Comparison of ENCODE assay signal across 1 cellular context in the genomic region with DNA sequence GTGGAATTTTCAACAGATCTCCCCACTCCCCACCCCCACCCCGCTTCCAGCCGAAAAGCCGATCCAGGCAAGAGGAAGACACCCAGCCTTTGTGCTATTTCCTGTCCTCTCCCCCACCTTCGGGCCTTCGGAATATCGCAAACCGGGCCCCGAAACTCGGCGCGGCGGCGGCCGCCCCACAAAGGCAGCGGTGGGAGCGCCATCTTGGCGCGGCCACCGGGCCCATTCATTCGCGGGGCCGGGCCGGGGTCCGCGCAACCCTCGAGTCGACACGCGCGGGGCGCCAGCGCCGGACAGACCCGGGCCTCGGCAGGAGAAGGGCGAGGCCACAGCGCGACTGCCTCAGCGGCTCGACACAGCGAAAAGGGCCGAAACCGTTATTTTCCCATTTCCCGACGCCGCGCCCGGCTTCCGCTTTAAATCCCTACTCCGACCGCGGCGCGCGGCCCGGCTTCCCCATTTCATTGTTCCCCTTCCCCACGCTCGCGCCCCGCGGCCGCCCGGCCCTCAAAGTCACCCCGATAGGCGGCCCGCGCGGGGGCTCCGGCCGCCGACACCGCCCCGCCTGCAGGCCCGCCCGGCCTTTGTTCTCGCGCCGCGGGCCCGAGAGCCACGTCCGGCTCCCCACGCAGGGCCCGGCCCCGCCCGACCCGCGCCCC.
TF ChIP-seq lines count a peak whose summit lies in the region.

No MANE protein-coding gene starts in this region.

TF ChIP-seq in K562, 482 proteins besides CTCF, POLR2A, EP300 and RAD21 (continued from another document and continues in another):
- TF ChIP-seq PRPF4 (IDR thresholded peaks at IDR 0.05; ENCODE audit: insufficient read depth, low read depth, low read length, poor library complexity, severe bottlenecking) = no peak
- TF ChIP-seq HNRNPH1 (optimal IDR thresholded peaks at IDR 0.05; ENCODE audit: low read depth, low read length) = no peak
- no peak for TF ChIP-seq EZH2 (IDR thresholded peaks at IDR 0.05; ENCODE audit: borderline replicate concordance, low read depth, low read length)
- TF ChIP-seq TFAM (CRISPR knock-in tag; conservative IDR thresholded peaks at IDR 0.05) = no peak
- TF ChIP-seq SIN3A (IDR thresholded peaks at IDR 0.05; ENCODE audit: borderline replicate concordance in 2 of 2, control insufficient read depth in 1 of 2, low read depth in 2 of 2, low read length in 2 of 2) = peak in 1 of 2 experiments; percentile 51; a peak in 2 of 4 replicates
- no peak for TF ChIP-seq THRAP3 (IDR thresholded peaks at IDR 0.05; ENCODE audit: borderline replicate concordance)
- TF ChIP-seq CBFB (CRISPR knock-in tag; IDR thresholded peaks at IDR 0.05) = no peak
- peak; percentile 41; the same call in 1 of the 2 replicates for TF ChIP-seq KAT7 (CRISPR knock-in tag; IDR thresholded peaks at IDR 0.05; ENCODE audit: borderline replicate concordance)
- TF ChIP-seq ZSCAN29 (IDR thresholded peaks at IDR 0.05) = no peak
- no peak for TF ChIP-seq ZC3H4 (CRISPR knock-in tag; IDR thresholded peaks at IDR 0.05; ENCODE audit: borderline replicate concordance)
- no peak for TF ChIP-seq ZNF79 (CRISPR knock-in tag; IDR thresholded peaks at IDR 0.05; ENCODE audit: low read depth)
- no peak for TF ChIP-seq ZNF707 (CRISPR knock-in tag; conservative IDR thresholded peaks at IDR 0.05)
- no peak for TF ChIP-seq ZNF143 (CRISPR knock-in tag; IDR thresholded peaks at IDR 0.05)
- TF ChIP-seq, protein P1, sequence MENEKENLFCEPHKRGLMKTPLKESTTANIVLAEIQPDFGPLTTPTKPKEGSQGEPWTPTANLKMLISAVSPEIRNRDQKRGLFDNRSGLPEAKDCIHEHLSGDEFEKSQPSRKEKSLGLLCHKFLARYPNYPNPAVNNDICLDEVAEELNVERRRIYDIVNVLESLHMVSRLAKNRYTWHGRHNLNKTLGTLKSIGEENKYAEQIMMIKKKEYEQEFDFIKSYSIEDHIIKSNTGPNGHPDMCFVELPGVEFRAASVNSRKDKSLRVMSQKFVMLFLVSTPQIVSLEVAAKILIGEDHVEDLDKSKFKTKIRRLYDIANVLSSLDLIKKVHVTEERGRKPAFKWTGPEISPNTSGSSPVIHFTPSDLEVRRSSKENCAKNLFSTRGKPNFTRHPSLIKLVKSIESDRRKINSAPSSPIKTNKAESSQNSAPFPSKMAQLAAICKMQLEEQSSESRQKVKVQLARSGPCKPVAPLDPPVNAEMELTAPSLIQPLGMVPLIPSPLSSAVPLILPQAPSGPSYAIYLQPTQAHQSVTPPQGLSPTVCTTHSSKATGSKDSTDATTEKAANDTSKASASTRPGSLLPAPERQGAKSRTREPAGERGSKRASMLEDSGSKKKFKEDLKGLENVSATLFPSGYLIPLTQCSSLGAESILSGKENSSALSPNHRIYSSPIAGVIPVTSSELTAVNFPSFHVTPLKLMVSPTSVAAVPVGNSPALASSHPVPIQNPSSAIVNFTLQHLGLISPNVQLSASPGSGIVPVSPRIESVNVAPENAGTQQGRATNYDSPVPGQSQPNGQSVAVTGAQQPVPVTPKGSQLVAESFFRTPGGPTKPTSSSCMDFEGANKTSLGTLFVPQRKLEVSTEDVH (IDR thresholded peaks at IDR 0.05; ENCODE audit: low read depth, partially characterized antibody) = no peak
- TF ChIP-seq ZNF384 (IDR thresholded peaks at IDR 0.05; ENCODE audit: low read depth, low read length) = no peak
- TF ChIP-seq CTBP1 (IDR thresholded peaks at IDR 0.05; ENCODE audit: borderline replicate concordance) = peak; percentile 62; the same call in 1 of the 2 replicates
- peak; percentile 84 for TF ChIP-seq PCBP1 (IDR thresholded peaks at IDR 0.05; ENCODE audit: low read depth, low read length, poor library complexity, severe bottlenecking)
- TF ChIP-seq HIVEP1 (CRISPR knock-in tag; IDR thresholded peaks at IDR 0.05) = no peak
- peak; percentile 69; the same call in 1 of the 2 replicates for TF ChIP-seq KDM2B (CRISPR knock-in tag; IDR thresholded peaks at IDR 0.05)
- no peak for TF ChIP-seq SMARCA5 (IDR thresholded peaks at IDR 0.05)
- TF ChIP-seq, protein P2, sequence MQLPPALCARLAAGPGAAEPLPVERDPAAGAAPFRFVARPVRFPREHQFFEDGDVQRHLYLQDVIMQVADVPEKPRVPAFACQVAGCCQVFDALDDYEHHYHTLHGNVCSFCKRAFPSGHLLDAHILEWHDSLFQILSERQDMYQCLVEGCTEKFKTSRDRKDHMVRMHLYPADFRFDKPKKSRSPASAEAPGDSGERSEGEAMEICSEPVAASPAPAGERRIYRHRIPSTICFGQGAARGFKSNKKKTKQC (CRISPR knock-in tag; IDR thresholded peaks at IDR 0.05) = peak; percentile 76; the same call in 1 of the 2 replicates
- TF ChIP-seq, protein P3, sequence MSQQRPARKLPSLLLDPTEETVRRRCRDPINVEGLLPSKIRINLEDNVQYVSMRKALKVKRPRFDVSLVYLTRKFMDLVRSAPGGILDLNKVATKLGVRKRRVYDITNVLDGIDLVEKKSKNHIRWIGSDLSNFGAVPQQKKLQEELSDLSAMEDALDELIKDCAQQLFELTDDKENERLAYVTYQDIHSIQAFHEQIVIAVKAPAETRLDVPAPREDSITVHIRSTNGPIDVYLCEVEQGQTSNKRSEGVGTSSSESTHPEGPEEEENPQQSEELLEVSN (IDR thresholded peaks at IDR 0.05; ENCODE audit: borderline replicate concordance in 1 of 2, extremely low read depth in 1 of 2, insufficient read depth in 1 of 2, insufficient read length in 1 of 2, low read depth in 1 of 2, low read length in 1 of 2, poor library complexity in 1 of 2, severe bottlenecking in 1 of 2) = peak in 1 of 2 experiments; percentile 15
- TF ChIP-seq, protein P4, sequence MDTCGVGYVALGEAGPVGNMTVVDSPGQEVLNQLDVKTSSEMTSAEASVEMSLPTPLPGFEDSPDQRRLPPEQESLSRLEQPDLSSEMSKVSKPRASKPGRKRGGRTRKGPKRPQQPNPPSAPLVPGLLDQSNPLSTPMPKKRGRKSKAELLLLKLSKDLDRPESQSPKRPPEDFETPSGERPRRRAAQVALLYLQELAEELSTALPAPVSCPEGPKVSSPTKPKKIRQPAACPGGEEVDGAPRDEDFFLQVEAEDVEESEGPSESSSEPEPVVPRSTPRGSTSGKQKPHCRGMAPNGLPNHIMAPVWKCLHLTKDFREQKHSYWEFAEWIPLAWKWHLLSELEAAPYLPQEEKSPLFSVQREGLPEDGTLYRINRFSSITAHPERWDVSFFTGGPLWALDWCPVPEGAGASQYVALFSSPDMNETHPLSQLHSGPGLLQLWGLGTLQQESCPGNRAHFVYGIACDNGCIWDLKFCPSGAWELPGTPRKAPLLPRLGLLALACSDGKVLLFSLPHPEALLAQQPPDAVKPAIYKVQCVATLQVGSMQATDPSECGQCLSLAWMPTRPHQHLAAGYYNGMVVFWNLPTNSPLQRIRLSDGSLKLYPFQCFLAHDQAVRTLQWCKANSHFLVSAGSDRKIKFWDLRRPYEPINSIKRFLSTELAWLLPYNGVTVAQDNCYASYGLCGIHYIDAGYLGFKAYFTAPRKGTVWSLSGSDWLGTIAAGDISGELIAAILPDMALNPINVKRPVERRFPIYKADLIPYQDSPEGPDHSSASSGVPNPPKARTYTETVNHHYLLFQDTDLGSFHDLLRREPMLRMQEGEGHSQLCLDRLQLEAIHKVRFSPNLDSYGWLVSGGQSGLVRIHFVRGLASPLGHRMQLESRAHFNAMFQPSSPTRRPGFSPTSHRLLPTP (IDR thresholded peaks at IDR 0.05; ENCODE audit: borderline replicate concordance, extremely low read depth, insufficient read length) = no peak
- TF ChIP-seq CBX5 (IDR thresholded peaks at IDR 0.05; ENCODE audit: borderline replicate concordance, low read depth) = no peak
- TF ChIP-seq, protein P5, sequence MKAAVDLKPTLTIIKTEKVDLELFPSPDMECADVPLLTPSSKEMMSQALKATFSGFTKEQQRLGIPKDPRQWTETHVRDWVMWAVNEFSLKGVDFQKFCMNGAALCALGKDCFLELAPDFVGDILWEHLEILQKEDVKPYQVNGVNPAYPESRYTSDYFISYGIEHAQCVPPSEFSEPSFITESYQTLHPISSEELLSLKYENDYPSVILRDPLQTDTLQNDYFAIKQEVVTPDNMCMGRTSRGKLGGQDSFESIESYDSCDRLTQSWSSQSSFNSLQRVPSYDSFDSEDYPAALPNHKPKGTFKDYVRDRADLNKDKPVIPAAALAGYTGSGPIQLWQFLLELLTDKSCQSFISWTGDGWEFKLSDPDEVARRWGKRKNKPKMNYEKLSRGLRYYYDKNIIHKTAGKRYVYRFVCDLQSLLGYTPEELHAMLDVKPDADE (conservative IDR thresholded peaks at IDR 0.05; ENCODE audit: control insufficient read depth, low read depth, low read length) = no peak; the same call in 1 of the 2 replicates
- TF ChIP-seq BRF1 (IDR thresholded peaks at IDR 0.05; ENCODE audit: borderline replicate concordance, extremely low read depth, insufficient read length) = no peak
- TF ChIP-seq ARHGAP35 (IDR thresholded peaks at IDR 0.05; ENCODE audit: partially characterized antibody) = no peak
- TF ChIP-seq ZNF830 (CRISPR knock-in tag; IDR thresholded peaks at IDR 0.05) = no peak
- TF ChIP-seq, protein P6, sequence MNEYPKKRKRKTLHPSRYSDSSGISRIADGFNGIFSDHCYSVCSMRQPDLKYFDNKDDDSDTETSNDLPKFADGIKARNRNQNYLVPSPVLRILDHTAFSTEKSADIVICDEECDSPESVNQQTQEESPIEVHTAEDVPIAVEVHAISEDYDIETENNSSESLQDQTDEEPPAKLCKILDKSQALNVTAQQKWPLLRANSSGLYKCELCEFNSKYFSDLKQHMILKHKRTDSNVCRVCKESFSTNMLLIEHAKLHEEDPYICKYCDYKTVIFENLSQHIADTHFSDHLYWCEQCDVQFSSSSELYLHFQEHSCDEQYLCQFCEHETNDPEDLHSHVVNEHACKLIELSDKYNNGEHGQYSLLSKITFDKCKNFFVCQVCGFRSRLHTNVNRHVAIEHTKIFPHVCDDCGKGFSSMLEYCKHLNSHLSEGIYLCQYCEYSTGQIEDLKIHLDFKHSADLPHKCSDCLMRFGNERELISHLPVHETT (CRISPR knock-in tag; conservative IDR thresholded peaks at IDR 0.05 in 1 of 2, IDR thresholded peaks at IDR 0.05 in 1 of 2) = no peak; a peak in 1 of 4 replicates
- TF ChIP-seq WHSC1 (IDR thresholded peaks at IDR 0.05; ENCODE audit: low read length) = no peak
- no peak for TF ChIP-seq NFE2L1 (tag; IDR thresholded peaks at IDR 0.05; ENCODE audit: borderline replicate concordance, low read depth)
- TF ChIP-seq GTF2E2 (tag; IDR thresholded peaks at IDR 0.05) = peak; percentile 43; the same call in 1 of the 2 replicates
- TF ChIP-seq HNRNPLL (IDR thresholded peaks at IDR 0.05; ENCODE audit: low read depth, low read length, poor library complexity, severe bottlenecking) = no peak
- TF ChIP-seq, protein P7, sequence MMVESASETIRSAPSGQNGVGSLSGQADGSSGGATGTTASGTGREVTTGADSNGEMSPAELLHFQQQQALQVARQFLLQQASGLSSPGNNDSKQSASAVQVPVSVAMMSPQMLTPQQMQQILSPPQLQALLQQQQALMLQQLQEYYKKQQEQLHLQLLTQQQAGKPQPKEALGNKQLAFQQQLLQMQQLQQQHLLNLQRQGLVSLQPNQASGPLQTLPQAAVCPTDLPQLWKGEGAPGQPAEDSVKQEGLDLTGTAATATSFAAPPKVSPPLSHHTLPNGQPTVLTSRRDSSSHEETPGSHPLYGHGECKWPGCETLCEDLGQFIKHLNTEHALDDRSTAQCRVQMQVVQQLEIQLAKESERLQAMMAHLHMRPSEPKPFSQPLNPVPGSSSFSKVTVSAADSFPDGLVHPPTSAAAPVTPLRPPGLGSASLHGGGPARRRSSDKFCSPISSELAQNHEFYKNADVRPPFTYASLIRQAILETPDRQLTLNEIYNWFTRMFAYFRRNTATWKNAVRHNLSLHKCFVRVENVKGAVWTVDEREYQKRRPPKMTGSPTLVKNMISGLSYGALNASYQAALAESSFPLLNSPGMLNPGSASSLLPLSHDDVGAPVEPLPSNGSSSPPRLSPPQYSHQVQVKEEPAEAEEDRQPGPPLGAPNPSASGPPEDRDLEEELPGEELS (CRISPR knock-in tag; IDR thresholded peaks at IDR 0.05; ENCODE audit: borderline replicate concordance) = no peak
- TF ChIP-seq, protein P8, sequence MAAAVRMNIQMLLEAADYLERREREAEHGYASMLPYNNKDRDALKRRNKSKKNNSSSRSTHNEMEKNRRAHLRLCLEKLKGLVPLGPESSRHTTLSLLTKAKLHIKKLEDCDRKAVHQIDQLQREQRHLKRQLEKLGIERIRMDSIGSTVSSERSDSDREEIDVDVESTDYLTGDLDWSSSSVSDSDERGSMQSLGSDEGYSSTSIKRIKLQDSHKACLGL (CRISPR knock-in tag; IDR thresholded peaks at IDR 0.05; ENCODE audit: borderline replicate concordance, poor library complexity, severe bottlenecking) = no peak
- no peak for TF ChIP-seq EHMT2 (IDR thresholded peaks at IDR 0.05)
- no peak for TF ChIP-seq NCOR1 (IDR thresholded peaks at IDR 0.05)
- no peak for TF ChIP-seq KDM1A (IDR thresholded peaks at IDR 0.05)
- TF ChIP-seq, protein P9, sequence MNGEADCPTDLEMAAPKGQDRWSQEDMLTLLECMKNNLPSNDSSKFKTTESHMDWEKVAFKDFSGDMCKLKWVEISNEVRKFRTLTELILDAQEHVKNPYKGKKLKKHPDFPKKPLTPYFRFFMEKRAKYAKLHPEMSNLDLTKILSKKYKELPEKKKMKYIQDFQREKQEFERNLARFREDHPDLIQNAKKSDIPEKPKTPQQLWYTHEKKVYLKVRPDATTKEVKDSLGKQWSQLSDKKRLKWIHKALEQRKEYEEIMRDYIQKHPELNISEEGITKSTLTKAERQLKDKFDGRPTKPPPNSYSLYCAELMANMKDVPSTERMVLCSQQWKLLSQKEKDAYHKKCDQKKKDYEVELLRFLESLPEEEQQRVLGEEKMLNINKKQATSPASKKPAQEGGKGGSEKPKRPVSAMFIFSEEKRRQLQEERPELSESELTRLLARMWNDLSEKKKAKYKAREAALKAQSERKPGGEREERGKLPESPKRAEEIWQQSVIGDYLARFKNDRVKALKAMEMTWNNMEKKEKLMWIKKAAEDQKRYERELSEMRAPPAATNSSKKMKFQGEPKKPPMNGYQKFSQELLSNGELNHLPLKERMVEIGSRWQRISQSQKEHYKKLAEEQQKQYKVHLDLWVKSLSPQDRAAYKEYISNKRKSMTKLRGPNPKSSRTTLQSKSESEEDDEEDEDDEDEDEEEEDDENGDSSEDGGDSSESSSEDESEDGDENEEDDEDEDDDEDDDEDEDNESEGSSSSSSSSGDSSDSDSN (IDR thresholded peaks at IDR 0.05; ENCODE audit: borderline replicate concordance in 1 of 2, low read depth in 2 of 2, low read length in 2 of 2) = peak in 1 of 2 experiments; percentile 21; a peak in 1 of 4 replicates
- TF ChIP-seq, protein P10, sequence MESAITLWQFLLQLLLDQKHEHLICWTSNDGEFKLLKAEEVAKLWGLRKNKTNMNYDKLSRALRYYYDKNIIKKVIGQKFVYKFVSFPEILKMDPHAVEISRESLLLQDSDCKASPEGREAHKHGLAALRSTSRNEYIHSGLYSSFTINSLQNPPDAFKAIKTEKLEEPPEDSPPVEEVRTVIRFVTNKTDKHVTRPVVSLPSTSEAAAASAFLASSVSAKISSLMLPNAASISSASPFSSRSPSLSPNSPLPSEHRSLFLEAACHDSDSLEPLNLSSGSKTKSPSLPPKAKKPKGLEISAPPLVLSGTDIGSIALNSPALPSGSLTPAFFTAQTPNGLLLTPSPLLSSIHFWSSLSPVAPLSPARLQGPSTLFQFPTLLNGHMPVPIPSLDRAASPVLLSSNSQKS (CRISPR knock-in tag; IDR thresholded peaks at IDR 0.05) = no peak
- TF ChIP-seq C11orf30 (IDR thresholded peaks at IDR 0.05; ENCODE audit: low read depth) = no peak
- TF ChIP-seq XRCC4 (IDR thresholded peaks at IDR 0.05; ENCODE audit: extremely low read depth, insufficient read depth, insufficient read length) = no peak
- peak; percentile 59 for TF ChIP-seq GATAD2B (IDR thresholded peaks at IDR 0.05; ENCODE audit: borderline replicate concordance)
- peak; percentile 13 to 62; a peak in 1 of 4 replicates for TF ChIP-seq MAZ (CRISPR knock-in tag; conservative IDR thresholded peaks at IDR 0.05 in 1 of 2, IDR thresholded peaks at IDR 0.05 in 1 of 2)
- no peak for TF ChIP-seq NFATC3 (IDR thresholded peaks at IDR 0.05)
- TF ChIP-seq SMARCA4 (IDR thresholded peaks at IDR 0.05) = 0 out of 2 replicates have a peak, but pooled peaks have one; percentile 2
- TF ChIP-seq KLF10 (CRISPR knock-in tag; IDR thresholded peaks at IDR 0.05) = no peak
